Comparison of ENCODE assay signal across 17 cellular contexts in genomic region chr5:177226882-177227281, GRCh38.
DNase-seq lines count a peak whose midpoint lies in the region; ATAC-seq and TF ChIP-seq lines count a peak whose summit lies in the region.
"Had no signal": no experiment of that assay in that cellular context is flagged by ENCODE, and none has a peak within 500 bp of the region (broad histone marks: within the 10 kb centered on the region; RNA-seq: fewer than 3 reads in every experiment).

No MANE protein-coding gene starts in this region.

- H3K27me3 ChIP-seq in adipocyte (replicated peaks; ENCODE audit: control insufficient read depth, insufficient read depth, low read length) (no peaks in the 10 kb centered on the region), neural progenitor cell (no peaks in the 10 kb centered on the region)

- peaks cover 88% of the 10 kb centered on the region for H4K20me1 ChIP-seq in neural progenitor cell (ENCODE audit: low read depth)

- H3K9me3 Mint-ChIP-seq in effector memory CD8-positive, alpha-beta T cell: no peaks in the 10 kb centered on the region
- H3K9me3 Mint-ChIP-seq in chondrocyte (ENCODE audit: low read depth) (no peaks in the 10 kb centered on the region), neural progenitor cell (no peaks in the 10 kb centered on the region)
- H3K9me3 Mint-ChIP-seq: CD8-positive, alpha-beta T cell; HFFc6 had no signal

- H3K36me3 Mint-ChIP-seq in effector memory CD8-positive, alpha-beta T cell (ENCODE audit: insufficient read depth): peaks cover 22% of the 10 kb centered on the region
- peaks cover 5% of the 10 kb centered on the region for H3K36me3 Mint-ChIP-seq in chondrocyte (ENCODE audit: low read depth)
- H3K36me3 Mint-ChIP-seq in neural progenitor cell: peaks cover 14% of the 10 kb centered on the region

- H3K4me1 ChIP-seq in adipocyte (ENCODE audit: control insufficient read depth, insufficient read depth, low read length) (no peaks in the 10 kb centered on the region), neural progenitor cell (no peaks in the 10 kb centered on the region)
- H3K4me1 ChIP-seq: Caco-2, HAP-1 had no signal

- no peak overlapping the region for H3K27ac ChIP-seq in neural progenitor cell
- H3K27ac ChIP-seq: A549 had no signal

- no peak overlapping the region for H3K4me3 Mint-ChIP-seq in effector memory CD8-positive, alpha-beta T cell
- H3K4me3 Mint-ChIP-seq in chondrocyte (ENCODE audit: unreplicated experiment) (no peak overlapping the region), neural progenitor cell (no peak overlapping the region)
- H3K4me3 Mint-ChIP-seq: CD8-positive, alpha-beta T cell; HFFc6 had no signal

- peaks cover 100% of the 10 kb centered on the region for H3K79me2 ChIP-seq in neural progenitor cell (ENCODE audit: low read depth)

- peak overlapping the region; percentile 16 to 71 for H3K27ac Mint-ChIP-seq in effector memory CD8-positive, alpha-beta T cell
- H3K27ac Mint-ChIP-seq in chondrocyte (ENCODE audit: unreplicated experiment) (no peak overlapping the region), neural progenitor cell (no peak overlapping the region)
- H3K27ac Mint-ChIP-seq: CD8-positive, alpha-beta T cell; HFFc6 had no signal

- no peaks in the 10 kb centered on the region for H3K27me3 Mint-ChIP-seq in effector memory CD8-positive, alpha-beta T cell
- H3K27me3 Mint-ChIP-seq in chondrocyte (ENCODE audit: low read depth) (no peaks in the 10 kb centered on the region), neural progenitor cell (ENCODE audit: insufficient read depth, low read depth) (no peaks in the 10 kb centered on the region)

- H3K4me2 ChIP-seq in neural progenitor cell: no peak overlapping the region
- H3K4me2 ChIP-seq: A549 had no signal

- DNase-seq in adipocyte (ENCODE audit: low read depth) (peak; percentile 51), fibroblast of peridontal ligament (ENCODE audit: extremely low read depth) (peak; percentile 19), chondrocyte (ENCODE audit: low spot score) (no peak), neural progenitor cell (ENCODE audit: low spot score) (no peak), 8988T (no peak)
- DNase-seq in effector memory CD8-positive, alpha-beta T cell: no peak
- DNase-seq: ACHN; C1 segment of cervical spinal cord; Caco-2; CD8-positive, alpha-beta T cell; DMS153; DND-41; GOT3; HFFc6 had no signal

- H2AFZ ChIP-seq in neural progenitor cell (replicated peaks): no peak overlapping the region

- peaks cover 13 to 41% of the 10 kb centered on the region in 2 donors for H3K4me1 Mint-ChIP-seq in effector memory CD8-positive, alpha-beta T cell (ENCODE audit: low read depth in 2 of 2)
- peaks cover 14% of the 10 kb centered on the region for H3K4me1 Mint-ChIP-seq in chondrocyte (ENCODE audit: low read depth)
- no peaks in the 10 kb centered on the region for H3K4me1 Mint-ChIP-seq in neural progenitor cell

- no peak for ATAC-seq in effector memory CD8-positive, alpha-beta T cell (replicated peaks)
- no peak for ATAC-seq in HG02571 (IDR thresholded peaks at IDR 0.05; ENCODE audit: unreplicated experiment)
- ATAC-seq: A549; CD8-positive, alpha-beta T cell had no signal

- H3K36me3 ChIP-seq in adipocyte (ENCODE audit: control insufficient read depth, insufficient read depth, low read length, severe bottlenecking) (peaks cover 7% of the 10 kb centered on the region), neural progenitor cell (no peaks in the 10 kb centered on the region)
- H3K36me3 ChIP-seq: HAP-1 had no signal

- peaks cover 12% of the 10 kb centered on the region for H3F3A ChIP-seq in neural progenitor cell (ENCODE audit: low read depth)

- H3K4me3 ChIP-seq in adipocyte (ENCODE audit: low read length) (no peak overlapping the region), neural progenitor cell (no peak overlapping the region)
- H3K4me3 ChIP-seq: A549, HAP-1 had no signal

- H3K9ac ChIP-seq in adipocyte (ENCODE audit: low read length) (no peak overlapping the region), neural progenitor cell (no peak overlapping the region)

- no peak for TF ChIP-seq CTCF in chondrocyte (IDR thresholded peaks at IDR 0.05)
- no peak for TF ChIP-seq CTCF in neural progenitor cell (IDR thresholded peaks at IDR 0.05)

- no peaks in the 10 kb centered on the region for H3K9me3 ChIP-seq in adipocyte (ENCODE audit: control insufficient read depth, low read length)
- no peaks in the 10 kb centered on the region for H3K9me3 ChIP-seq in neural progenitor cell (ENCODE audit: low read depth)
- H3K9me3 ChIP-seq: A549, Caco-2, HAP-1 had no signal

Comparison
In these comparisons a context has a peak if more than half of its experiments do, and no peak if none do; other contexts are left out.
1. DNase-seq: peak in adipocyte (single experiment) and fibroblast of peridontal ligament (single experiment); none in effector memory CD8-positive, alpha-beta T cell (0 of 3), chondrocyte (single experiment), neural progenitor cell (single experiment) and 8988T (single experiment).
2. H3K27ac Mint-ChIP-seq: peak in effector memory CD8-positive, alpha-beta T cell (2 of 2); none in chondrocyte (single experiment) and neural progenitor cell (single experiment).